Comparison of ENCODE assay signal across 13 cellular contexts in the genomic region with DNA sequence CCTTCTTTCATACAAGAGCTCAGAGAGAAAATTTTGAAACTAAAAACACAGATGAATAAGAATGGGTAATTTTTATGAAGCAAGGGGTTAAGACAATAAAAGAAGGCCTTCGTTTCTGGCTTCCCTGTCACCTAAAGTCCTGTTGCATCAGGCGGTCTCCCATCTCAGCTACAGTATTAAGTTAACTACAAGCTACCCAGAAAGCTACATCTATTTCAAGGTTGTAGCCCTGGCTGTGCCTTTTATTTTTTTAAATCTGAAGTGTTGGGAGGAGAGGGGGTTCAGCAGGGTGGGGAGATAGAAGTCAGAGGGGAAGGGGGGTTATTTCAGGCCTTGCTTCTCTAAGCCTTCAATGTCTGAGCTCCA.
DNase-seq lines count a peak whose midpoint lies in the region; TF ChIP-seq lines count a peak whose summit lies in the region.
"Had no signal": no experiment of that assay in that cellular context is flagged by ENCODE, and none has a peak within 500 bp of the region (broad histone marks: within the 10 kb centered on the region; RNA-seq: fewer than 3 reads in every experiment).

No MANE protein-coding gene starts in this region.

- no peak overlapping the region for H2BK12ac ChIP-seq in neuronal stem cell (ENCODE audit: low read length)

- intact Hi-C loops in CD4-positive, alpha-beta memory T cell (cut with micrococcal nuclease): loop anchor here (1.0 to 5.0 kb wide), 2 partner anchors 31 to 68 kb away; no protein-coding TSS in a partner anchor
- intact Hi-C loops in colonic mucosa (cut with DNase I): no loop called here

- no peak overlapping the region for H3K4ac ChIP-seq in neuronal stem cell (ENCODE audit: low read length)

- H4K20me1 ChIP-seq in KMS-11 (ENCODE audit: insufficient read depth): no peaks in the 10 kb centered on the region

- no peaks in the 10 kb centered on the region for H3K79me2 ChIP-seq in KMS-11 (ENCODE audit: insufficient read depth, low read depth)

- H3K9ac ChIP-seq in KMS-11 (no peak overlapping the region), colonic mucosa (ENCODE audit: low read depth in 2 of 2, low read length in 2 of 2) (peak overlapping the region in 1 of 2 donors; percentile 58), neuronal stem cell (ENCODE audit: low read depth, low read length, poor library complexity) (no peak overlapping the region)

- no peaks in the 10 kb centered on the region for H3K27me3 ChIP-seq in CD4-positive, alpha-beta memory T cell (ENCODE audit: insufficient read depth, low read length)
- H3K27me3 ChIP-seq in KMS-11 (ENCODE audit: insufficient read depth, low read depth) (no peaks in the 10 kb centered on the region), colonic mucosa (no peaks in the 10 kb centered on the region), neuronal stem cell (ENCODE audit: control insufficient read depth in 3 of 3, insufficient read depth in 3 of 3, low read depth in 1 of 3, low read length in 3 of 3) (no peaks in the 10 kb centered on the region)
- H3K27me3 ChIP-seq: ascending aorta, left lung, ovary had no signal

- H2AFZ ChIP-seq in KMS-11 (ENCODE audit: low read depth) (no peak overlapping the region), neuronal stem cell (ENCODE audit: low read length) (no peak overlapping the region)

- H3K9me3 Mint-ChIP-seq in CD4-positive, alpha-beta memory T cell: peaks cover 0 to 2% (median 0%) of the 10 kb centered on the region in 8 donors
- H3K9me3 Mint-ChIP-seq: stimulated activated memory B cell treated with anti-CD40 and anti-IgM and Interleukin-4, amounts not matched to agents 10 μg/mL and 1 μg/mL and 100 μg/mL, for 72 hours had no signal

- H2BK5ac ChIP-seq in neuronal stem cell (ENCODE audit: low read length): no peak overlapping the region

- H3K4me3 Mint-ChIP-seq in CD4-positive, alpha-beta memory T cell: peak overlapping the region in 2 of 8 donors; percentile 6 to 76
- H3K4me3 Mint-ChIP-seq: stimulated activated memory B cell treated with anti-CD40 and anti-IgM and Interleukin-4, amounts not matched to agents 10 μg/mL and 1 μg/mL and 100 μg/mL, for 72 hours had no signal

- no peaks in the 10 kb centered on the region for H3K79me1 ChIP-seq in neuronal stem cell (ENCODE audit: low read depth, low read length)

- H3K4me1 Mint-ChIP-seq in CD4-positive, alpha-beta memory T cell: peaks cover 23 to 34% (median 31%) of the 10 kb centered on the region in 4 donors
- H3K4me1 Mint-ChIP-seq: stimulated activated memory B cell treated with anti-CD40 and anti-IgM and Interleukin-4, amounts not matched to agents 10 μg/mL and 1 μg/mL and 100 μg/mL, for 72 hours had no signal

- no peak overlapping the region for H3K14ac ChIP-seq in neuronal stem cell (ENCODE audit: low read length)

- H3K36me3 Mint-ChIP-seq in CD4-positive, alpha-beta memory T cell: no peaks in the 10 kb centered on the region
- H3K36me3 Mint-ChIP-seq: stimulated activated memory B cell treated with anti-CD40 and anti-IgM and Interleukin-4, amounts not matched to agents 10 μg/mL and 1 μg/mL and 100 μg/mL, for 72 hours had no signal

- no peak overlapping the region for H2AK5ac ChIP-seq in neuronal stem cell (ENCODE audit: low read depth, low read length)

- H3K23ac ChIP-seq in neuronal stem cell (ENCODE audit: low read depth, low read length, poor library complexity): no peak overlapping the region

- no peak overlapping the region for H3K4me3 ChIP-seq in CD4-positive, alpha-beta memory T cell (ENCODE audit: low read length in 2 of 2)
- H3K4me3 ChIP-seq in KMS-11 (IDR thresholded peaks at IDR 0.05; ENCODE audit: insufficient read depth, low read depth, low read length) (no peak overlapping the region), colonic mucosa (no peak overlapping the region), neuronal stem cell (ENCODE audit: low read length in 2 of 2) (no peak overlapping the region)
- H3K4me3 ChIP-seq: ascending aorta, left lung, ovary had no signal

- WGBS in neuronal stem cell (ENCODE audit: extremely low coverage in 2 of 2, insufficient read length in 2 of 2, insufficient replicate concordance in 1 of 2), 2 donors: no CpG with 5 or more reads among the region's 2 CpGs

- peak overlapping the region; percentile 64 to 97 (median 93) for H3K27ac Mint-ChIP-seq in CD4-positive, alpha-beta memory T cell
- H3K27ac Mint-ChIP-seq: stimulated activated memory B cell treated with anti-CD40 and anti-IgM and Interleukin-4, amounts not matched to agents 10 μg/mL and 1 μg/mL and 100 μg/mL, for 72 hours had no signal

- H3K18ac ChIP-seq in neuronal stem cell (ENCODE audit: low read length): no peak overlapping the region

- peaks cover 37% of the 10 kb centered on the region for H3K4me1 ChIP-seq in CD4-positive, alpha-beta memory T cell (ENCODE audit: insufficient read depth, low read length)
- peaks cover 7% of the 10 kb centered on the region for H3K4me1 ChIP-seq in KMS-11 (ENCODE audit: low read depth, poor library complexity, severe bottlenecking)
- peaks cover 15% of the 10 kb centered on the region for H3K4me1 ChIP-seq in colonic mucosa
- peaks cover 0 to 8% of the 10 kb centered on the region in 2 donors for H3K4me1 ChIP-seq in neuronal stem cell (ENCODE audit: control insufficient read depth in 2 of 2, insufficient read depth in 1 of 2, low read depth in 1 of 2, low read length in 2 of 2)

- H3K27ac ChIP-seq in CD4-positive, alpha-beta memory T cell (ENCODE audit: low read depth, low read length): peak overlapping the region; percentile 30
- 0 out of 2 replicates have a peak overlapping the region, but pooled peaks have one; percentile 21 for H3K27ac ChIP-seq in KMS-11
- peak overlapping the region; percentile 81 for H3K27ac ChIP-seq in colonic mucosa
- peak overlapping the region; percentile 40 for H3K27ac ChIP-seq in neuronal stem cell (replicated peaks; ENCODE audit: low read length)
- H3K27ac ChIP-seq: ascending aorta, left lung, ovary had no signal

- no peaks in the 10 kb centered on the region for H3K9me3 ChIP-seq in CD4-positive, alpha-beta memory T cell (ENCODE audit: control insufficient read depth in 1 of 2, low read length in 2 of 2)
- no peaks in the 10 kb centered on the region for H3K9me3 ChIP-seq in colonic mucosa
- no peaks in the 10 kb centered on the region for H3K9me3 ChIP-seq in neuronal stem cell (replicated peaks in 1 of 2; ENCODE audit: control insufficient read depth in 2 of 2, insufficient read depth in 1 of 2, low read depth in 1 of 2, low read length in 2 of 2)
- H3K9me3 ChIP-seq: ascending aorta, left lung, ovary had no signal

- H3K27me3 Mint-ChIP-seq in CD4-positive, alpha-beta memory T cell: no peaks in the 10 kb centered on the region
- H3K27me3 Mint-ChIP-seq: stimulated activated memory B cell treated with anti-CD40 and anti-IgM and Interleukin-4, amounts not matched to agents 10 μg/mL and 1 μg/mL and 100 μg/mL, for 72 hours had no signal

- POLR2A ChIA-PET in CD4-positive, alpha-beta memory T cell (lab: Charles Lee; ENCODE audit: partially characterized antibody): interaction anchor here (0.9 to 2.5 kb wide), 6 partner anchors 16 to 223 kb away, joined by 3 to 46 read pairs (median 6); no protein-coding TSS in a partner anchor

- H3K36me3 ChIP-seq in CD4-positive, alpha-beta memory T cell (ENCODE audit: insufficient read depth, low read length): no peaks in the 10 kb centered on the region
- no peaks in the 10 kb centered on the region for H3K36me3 ChIP-seq in KMS-11 (ENCODE audit: insufficient read depth)
- H3K36me3 ChIP-seq in colonic mucosa: no peaks in the 10 kb centered on the region
- H3K36me3 ChIP-seq in neuronal stem cell (replicated peaks in 1 of 2; ENCODE audit: control insufficient read depth in 2 of 2, insufficient read depth in 2 of 2, low read length in 2 of 2): no peaks in the 10 kb centered on the region
- H3K36me3 ChIP-seq: ascending aorta, left lung, ovary had no signal

- no peak for DNase-seq in CD4-positive, alpha-beta memory T cell
- DNase-seq in colonic mucosa (no peak), neuronal stem cell (ENCODE audit: low spot score) (no peak), NCI-H82 (lab: John Stamatoyannopoulos, UW) (no peak), hypothalamus (lab: John Stamatoyannopoulos, UW) (no peak), UCSD-AML1 (lab: John Stamatoyannopoulos, UW; ENCODE audit: unreplicated experiment) (no peak)
- no peak for DNase-seq in activated CD8-positive, alpha-beta memory T cell treated with anti-CD3 and anti-CD28 coated beads for 24 hours
- DNase-seq: glutamatergic neuron, left lung, ovary had no signal

- CTCF ChIA-PET in CD4-positive, alpha-beta memory T cell (lab: Charles Lee; ENCODE audit: partially characterized antibody): interaction anchor here (1.1 to 3.1 kb wide), 13 partner anchors 9 to 1614 kb away, joined by 3 to 20 read pairs (median 5); no protein-coding TSS in a partner anchor

- no peak for TF ChIP-seq CTCF in KMS-11 (conservative IDR thresholded peaks at IDR 0.05; ENCODE audit: low read depth, low read length)
- no peak for TF ChIP-seq CTCF in colonic mucosa (IDR thresholded peaks at IDR 0.05)

- no peak overlapping the region for H2BK15ac ChIP-seq in neuronal stem cell (ENCODE audit: low read length)

- no peak overlapping the region for H2BK120ac ChIP-seq in neuronal stem cell (ENCODE audit: low read depth, low read length)

- H3K4me2 ChIP-seq in KMS-11 (no peak overlapping the region), neuronal stem cell (ENCODE audit: insufficient read depth, low read length, poor library complexity, severe bottlenecking) (no peak overlapping the region)

- no peak overlapping the region for H4K91ac ChIP-seq in neuronal stem cell (ENCODE audit: low read depth, low read length, poor library complexity)

- H4K8ac ChIP-seq in neuronal stem cell (ENCODE audit: low read depth, low read length): no peak overlapping the region

Comparison
In these comparisons a context has a peak if more than half of its experiments do, and no peak if none do; other contexts are left out.
1. H3K27ac ChIP-seq: peak in every context shown above with its lines; median percentile 81 in colonic mucosa; 40 in neuronal stem cell; 30 in CD4-positive, alpha-beta memory T cell; 21 in KMS-11.